ENCODE assay signal across 22 cellular contexts in the genomic region with DNA sequence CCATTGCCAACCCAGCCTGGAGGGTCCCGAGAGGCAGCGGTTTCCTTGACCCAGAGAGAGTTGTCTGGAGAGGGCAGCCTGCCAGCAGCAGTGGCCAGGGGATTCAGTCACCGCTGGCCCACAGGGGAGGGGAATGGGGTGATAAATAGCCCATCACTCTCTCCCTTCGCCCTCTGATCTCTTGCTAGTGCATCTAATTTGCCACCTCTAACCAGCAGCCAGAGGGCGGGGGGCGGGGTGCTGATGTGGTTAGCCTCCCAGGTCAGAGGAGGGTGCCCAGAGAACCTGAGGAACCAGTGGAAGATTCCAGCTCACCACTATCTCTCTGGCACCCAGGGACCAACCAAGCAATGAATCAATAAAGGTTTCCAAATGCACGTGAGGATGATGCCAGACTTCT. TPM values are rescaled to one million over a fixed set of nuclear protein-coding genes. Genes with fewer than 3 reads are reported as not detected.
DNase-seq lines count a peak whose midpoint lies in the region; ATAC-seq and TF ChIP-seq lines count a peak whose summit lies in the region.
"Had no signal": no experiment of that assay in that cellular context is flagged by ENCODE, and none has a peak within 500 bp of the region (broad histone marks: within the 10 kb centered on the region; RNA-seq: fewer than 3 reads in every experiment).

No MANE protein-coding gene starts in this region.

- WGBS in esophagus muscularis mucosa, result 75% methylated on average over 5 of the region's 7 CpGs

- POLR2A ChIA-PET in activated CD8-positive, alpha-beta T cell treated with anti-CD3 and anti-CD28 coated beads, Interleukin-2, amount 10 ng/mL, durations not matched to agents 7 days and 5 days (lab: Charles Lee), result no interaction called here
- POLR2A ChIA-PET in activated CD8-positive, alpha-beta T cell treated with anti-CD3 and anti-CD28 coated beads for 36 hours (lab: Charles Lee), result no interaction called here
- POLR2A ChIA-PET in activated CD4-positive, alpha-beta T cell treated with anti-CD3 and anti-CD28 coated beads, Interleukin-2, amount 10 ng/mL, durations not matched to agents 7 days and 5 days (lab: Charles Lee), result no interaction called here

- H3K9me3 ChIP-seq in esophagus muscularis mucosa, result no peaks in the 10 kb centered on the region
- H3K9me3 ChIP-seq: BLaER1, HAP-1 had no signal

- no peaks in the 10 kb centered on the region for H3K4me1 ChIP-seq in esophagus muscularis mucosa
- H3K4me1 ChIP-seq: HAP-1 had no signal

- CTCF ChIA-PET in activated CD8-positive, alpha-beta T cell treated with anti-CD3 and anti-CD28 coated beads, Interleukin-2, amount 10 ng/mL, durations not matched to agents 7 days and 5 days (lab: Charles Lee), result no interaction called here
- CTCF ChIA-PET in activated CD8-positive, alpha-beta T cell treated with anti-CD3 and anti-CD28 coated beads for 36 hours (lab: Charles Lee), result no interaction called here
- CTCF ChIA-PET in activated CD4-positive, alpha-beta T cell treated with anti-CD3 and anti-CD28 coated beads, Interleukin-2, amount 10 ng/mL, durations not matched to agents 7 days and 5 days (lab: Charles Lee), result no interaction called here

- H3K9me3 Mint-ChIP-seq in activated CD8-positive, alpha-beta T cell treated with anti-CD3 and anti-CD28 coated beads, Interleukin-2, amount 10 ng/mL, durations not matched to agents 7 days and 5 days (ENCODE audit: insufficient read depth), result no peaks in the 10 kb centered on the region
- no peaks in the 10 kb centered on the region for H3K9me3 Mint-ChIP-seq in activated CD8-positive, alpha-beta T cell treated with anti-CD3 and anti-CD28 coated beads for 36 hours
- H3K9me3 Mint-ChIP-seq in type B pancreatic cell, result peaks cover 6% of the 10 kb centered on the region
- H3K9me3 Mint-ChIP-seq in activated CD4-positive, alpha-beta T cell treated with anti-CD3 and anti-CD28 coated beads, Interleukin-2, amount 10 ng/mL, durations not matched to agents 7 days and 5 days, result no peaks in the 10 kb centered on the region
- H3K9me3 Mint-ChIP-seq: CD4-positive, alpha-beta T cell; CD8-positive, alpha-beta memory T cell; HFFc6 had no signal

- H3K4me1 Mint-ChIP-seq in activated CD8-positive, alpha-beta T cell treated with anti-CD3 and anti-CD28 coated beads, Interleukin-2, amount 10 ng/mL, durations not matched to agents 7 days and 5 days (ENCODE audit: low read depth), result peaks cover 7% of the 10 kb centered on the region
- peaks cover 6% of the 10 kb centered on the region for H3K4me1 Mint-ChIP-seq in activated CD8-positive, alpha-beta T cell treated with anti-CD3 and anti-CD28 coated beads for 36 hours (ENCODE audit: low read depth)
- no peaks in the 10 kb centered on the region for H3K4me1 Mint-ChIP-seq in type B pancreatic cell (ENCODE audit: unreplicated experiment)
- peaks cover 6% of the 10 kb centered on the region for H3K4me1 Mint-ChIP-seq in activated CD4-positive, alpha-beta T cell treated with anti-CD3 and anti-CD28 coated beads, Interleukin-2, amount 10 ng/mL, durations not matched to agents 7 days and 5 days
- H3K4me1 Mint-ChIP-seq: B cell; CD8-positive, alpha-beta memory T cell had no signal

- no peak for ATAC-seq in activated CD8-positive, alpha-beta T cell treated with anti-CD3 and anti-CD28 coated beads, Interleukin-2, amount 10 ng/mL, durations not matched to agents 7 days and 5 days
- no peak for ATAC-seq in activated CD8-positive, alpha-beta T cell treated with anti-CD3 and anti-CD28 coated beads for 36 hours

- H3K36me3 Mint-ChIP-seq in activated CD8-positive, alpha-beta T cell treated with anti-CD3 and anti-CD28 coated beads, Interleukin-2, amount 10 ng/mL, durations not matched to agents 7 days and 5 days (ENCODE audit: low read depth), result no peaks in the 10 kb centered on the region
- no peaks in the 10 kb centered on the region for H3K36me3 Mint-ChIP-seq in activated CD8-positive, alpha-beta T cell treated with anti-CD3 and anti-CD28 coated beads for 36 hours (ENCODE audit: low read depth)
- peaks cover 3% of the 10 kb centered on the region for H3K36me3 Mint-ChIP-seq in type B pancreatic cell
- no peaks in the 10 kb centered on the region for H3K36me3 Mint-ChIP-seq in activated CD4-positive, alpha-beta T cell treated with anti-CD3 and anti-CD28 coated beads, Interleukin-2, amount 10 ng/mL, durations not matched to agents 7 days and 5 days (ENCODE audit: low read depth)
- H3K36me3 Mint-ChIP-seq: CD14-positive monocyte; CD8-positive, alpha-beta memory T cell had no signal

- no peak overlapping the region for H3K27ac Mint-ChIP-seq in activated CD8-positive, alpha-beta T cell treated with anti-CD3 and anti-CD28 coated beads, Interleukin-2, amount 10 ng/mL, durations not matched to agents 7 days and 5 days
- H3K27ac Mint-ChIP-seq in activated CD8-positive, alpha-beta T cell treated with anti-CD3 and anti-CD28 coated beads for 36 hours, result no peak overlapping the region
- no peak overlapping the region for H3K27ac Mint-ChIP-seq in type B pancreatic cell
- no peak overlapping the region for H3K27ac Mint-ChIP-seq in activated CD4-positive, alpha-beta T cell treated with anti-CD3 and anti-CD28 coated beads, Interleukin-2, amount 10 ng/mL, durations not matched to agents 7 days and 5 days
- H3K27ac Mint-ChIP-seq: B cell; CD4-positive, alpha-beta T cell; HFFc6 had no signal

- peaks cover 7% of the 10 kb centered on the region for H3K27me3 Mint-ChIP-seq in activated CD8-positive, alpha-beta T cell treated with anti-CD3 and anti-CD28 coated beads, Interleukin-2, amount 10 ng/mL, durations not matched to agents 7 days and 5 days (ENCODE audit: low read depth)
- peaks cover 21% of the 10 kb centered on the region for H3K27me3 Mint-ChIP-seq in activated CD8-positive, alpha-beta T cell treated with anti-CD3 and anti-CD28 coated beads for 36 hours
- peaks cover 12% of the 10 kb centered on the region for H3K27me3 Mint-ChIP-seq in type B pancreatic cell
- peaks cover 13% of the 10 kb centered on the region for H3K27me3 Mint-ChIP-seq in activated CD4-positive, alpha-beta T cell treated with anti-CD3 and anti-CD28 coated beads, Interleukin-2, amount 10 ng/mL, durations not matched to agents 7 days and 5 days

- peak; percentile 2 for DNase-seq in activated CD8-positive, alpha-beta T cell treated with anti-CD3 and anti-CD28 coated beads, Interleukin-2, amount 10 ng/mL, durations not matched to agents 7 days and 5 days
- no peak for DNase-seq in activated CD8-positive, alpha-beta T cell treated with anti-CD3 and anti-CD28 coated beads for 36 hours
- DNase-seq in coronary artery (ENCODE audit: low spot score) (peak; percentile 69), esophagus muscularis mucosa (ENCODE audit: extremely low spot score) (peak; percentile 82), type B pancreatic cell (ENCODE audit: extremely low spot score, unreplicated experiment) (peak; percentile 36), DMS114 treated with DMSO at 0.1 percent for 48 hours (lab: John Stamatoyannopoulos, UW; ENCODE audit: unreplicated experiment) (no peak), iPS-NIHi7 (ENCODE audit: extremely low spot score) (no peak)
- DNase-seq in activated CD4-positive, alpha-beta T cell treated with anti-CD3 and anti-CD28 coated beads, Interleukin-2, amount 10 ng/mL, durations not matched to agents 7 days and 5 days, result no peak
- DNase-seq: CD4-positive, alpha-beta T cell; CD8-positive, alpha-beta memory T cell; DMS 273 treated with DMSO at 0.1 percent for 48 hours; DMS53; DMS79 treated with DMSO at 0.1 percent for 48 hours; GF-D8; GOT3; HFFc6 had no signal

- intact Hi-C loops in activated CD8-positive, alpha-beta T cell treated with anti-CD3 and anti-CD28 coated beads for 36 hours (cut with micrococcal nuclease), result no loop called here
- intact Hi-C loops in esophagus muscularis mucosa (cut with DNase I), result no loop called here

- no peak overlapping the region for H3K4me3 ChIP-seq in coronary artery
- H3K4me3 ChIP-seq in esophagus muscularis mucosa, result no peak overlapping the region
- H3K4me3 ChIP-seq: BLaER1, HAP-1 had no signal

- H3K36me3 ChIP-seq in esophagus muscularis mucosa, result no peaks in the 10 kb centered on the region
- H3K36me3 ChIP-seq: BLaER1, HAP-1 had no signal

- TF ChIP-seq POLR2A in esophagus muscularis mucosa (IDR thresholded peaks at IDR 0.05; ENCODE audit: low read depth), result no peak

- TF ChIP-seq EP300 in esophagus muscularis mucosa (IDR thresholded peaks at IDR 0.05), result no peak

- H3K27ac ChIP-seq in coronary artery (no peak overlapping the region), esophagus muscularis mucosa (replicated peaks in 1 of 4) (no peak overlapping the region)
- H3K27ac ChIP-seq: 22Rv1, BLaER1 had no signal

- TF ChIP-seq CTCF in activated CD8-positive, alpha-beta T cell treated with anti-CD3 and anti-CD28 coated beads for 36 hours (IDR thresholded peaks at IDR 0.05), result no peak
- no peak for TF ChIP-seq CTCF in coronary artery (IDR thresholded peaks at IDR 0.05)
- TF ChIP-seq CTCF in esophagus muscularis mucosa (IDR thresholded peaks at IDR 0.05), result no peak
- no peak for TF ChIP-seq CTCF in type B pancreatic cell (conservative IDR thresholded peaks at IDR 0.05)

- H3K4me3 Mint-ChIP-seq in activated CD8-positive, alpha-beta T cell treated with anti-CD3 and anti-CD28 coated beads, Interleukin-2, amount 10 ng/mL, durations not matched to agents 7 days and 5 days, result no peak overlapping the region
- H3K4me3 Mint-ChIP-seq in activated CD8-positive, alpha-beta T cell treated with anti-CD3 and anti-CD28 coated beads for 36 hours, result no peak overlapping the region
- no peak overlapping the region for H3K4me3 Mint-ChIP-seq in type B pancreatic cell
- H3K4me3 Mint-ChIP-seq in activated CD4-positive, alpha-beta T cell treated with anti-CD3 and anti-CD28 coated beads, Interleukin-2, amount 10 ng/mL, durations not matched to agents 7 days and 5 days, result no peak overlapping the region
- H3K4me3 Mint-ChIP-seq: B cell; CD4-positive, alpha-beta T cell; CD8-positive, alpha-beta memory T cell; HFFc6 had no signal

- peaks cover 0 to 37% (median 0%) of the 10 kb centered on the region in 4 donors for H3K27me3 ChIP-seq in esophagus muscularis mucosa
- H3K27me3 ChIP-seq: BLaER1 had no signal

RNA-seq across cellular contexts. Expression of a gene that starts 35.1 kb away (rescaled TPM):
- total RNA-seq in activated CD8-positive, alpha-beta T cell treated with anti-CD3 and anti-CD28 coated beads, Interleukin-2, amount 10 ng/mL, durations not matched to agents 7 days and 5 days, result not detected
- total RNA-seq in activated CD8-positive, alpha-beta T cell treated with anti-CD3 and anti-CD28 coated beads for 36 hours, result not detected
- total RNA-seq in esophagus muscularis mucosa, result not detected
- 3.0 and 7.3 TPM in 2 replicates for total RNA-seq in type B pancreatic cell (ENCODE audit: low replicate concordance)
- total RNA-seq in activated CD4-positive, alpha-beta T cell treated with anti-CD3 and anti-CD28 coated beads, Interleukin-2, amount 10 ng/mL, durations not matched to agents 7 days and 5 days, result not detected
- total RNA-seq: B cell; CD4-positive, alpha-beta T cell; CD8-positive, alpha-beta memory T cell; G401 had no signal

Comparison
In these comparisons a context has a peak if more than half of its experiments do, and no peak if none do; other contexts are left out.
1. DNase-seq: peak in activated CD8-positive, alpha-beta T cell treated with anti-CD3 and anti-CD28 coated beads, Interleukin-2, amount 10 ng/mL, durations not matched to agents 7 days and 5 days (single experiment), coronary artery (single experiment), esophagus muscularis mucosa (single experiment) and type B pancreatic cell (single experiment); none in activated CD8-positive, alpha-beta T cell treated with anti-CD3 and anti-CD28 coated beads for 36 hours (single experiment), activated CD4-positive, alpha-beta T cell treated with anti-CD3 and anti-CD28 coated beads, Interleukin-2, amount 10 ng/mL, durations not matched to agents 7 days and 5 days (single experiment), DMS114 treated with DMSO at 0.1 percent for 48 hours (single experiment) and iPS-NIHi7 (single experiment).